11 cellular contexts compared by ENCODE assay signal in the genomic region with DNA sequence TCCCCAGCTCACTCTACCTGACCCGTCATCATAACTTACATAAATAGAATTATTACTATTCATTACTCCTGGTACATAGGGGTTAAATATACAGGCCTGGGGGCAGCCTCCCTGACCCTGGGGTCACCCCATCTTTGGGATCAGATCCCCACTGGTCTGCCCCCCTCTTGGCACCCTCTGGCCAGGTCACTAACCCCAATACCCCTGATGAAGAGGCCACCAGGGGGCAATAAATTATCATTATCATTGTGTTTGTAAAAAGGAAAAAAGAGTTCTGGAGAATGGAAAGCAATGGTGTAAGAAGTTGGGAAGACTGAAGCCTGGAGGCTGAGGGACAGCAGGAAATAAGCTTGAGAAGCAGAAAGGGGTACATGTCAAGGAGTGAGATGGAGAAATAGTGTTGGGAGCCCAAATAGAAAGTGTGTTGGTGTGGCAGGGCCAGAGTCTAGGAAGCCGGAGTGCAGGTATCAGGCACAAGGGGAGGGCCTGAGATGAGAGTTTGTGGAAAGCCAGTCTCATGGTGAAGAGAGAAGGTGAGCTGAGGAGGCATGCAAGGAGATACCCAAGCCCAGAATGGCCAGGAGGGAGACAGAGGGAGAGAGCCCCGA. TPM values are rescaled to one million over a fixed set of nuclear protein-coding genes. Genes with fewer than 3 reads are reported as not detected.
DNase-seq lines count a peak whose midpoint lies in the region; ATAC-seq, FAIRE-seq and TF ChIP-seq lines count a peak whose summit lies in the region.
"Had no signal": no experiment of that assay in that cellular context is flagged by ENCODE, and none has a peak within 500 bp of the region (broad histone marks: within the 10 kb centered on the region; RNA-seq: fewer than 3 reads in every experiment).

No MANE protein-coding gene starts in this region.

- no peak overlapping the region for H3K23ac ChIP-seq in H1 (ENCODE audit: insufficient read length)

- H2BK12ac ChIP-seq in H1 (ENCODE audit: low read depth, low read length), result no peak overlapping the region

- H3K23me2 ChIP-seq in H1 (ENCODE audit: low read depth, low read length), result peaks cover 4% of the 10 kb centered on the region; the same call in 1 of the 2 replicates

- H3K14ac ChIP-seq in H1 (ENCODE audit: insufficient read length), result no peak overlapping the region

- H2BK15ac ChIP-seq in H1 (ENCODE audit: low read length), result peak overlapping the region; percentile 95; the same call in 1 of the 2 replicates

- no peak overlapping the region for H3K4ac ChIP-seq in H1 (replicated peaks; ENCODE audit: insufficient read length, low read depth, low read length)

- no peak overlapping the region for H2BK5ac ChIP-seq in H1 (ENCODE audit: low read depth, low read length)

- POLR2A ChIA-PET in H1 (lab: Charles Lee; ENCODE audit: partially characterized antibody), result interaction anchor here (0.6 to 8.0 kb wide), 15 partner anchors 9 to 181 kb away, joined by 3 to 51 read pairs (median 4); a partner anchor contains a TSS
- POLR2A ChIA-PET in activated CD4-positive, alpha-beta T cell treated with anti-CD3 and anti-CD28 coated beads, Interleukin-2, amount 10 ng/mL, durations not matched to agents 7 days and 5 days (lab: Charles Lee), result no interaction called here

- TF ChIP-seq CTCF in GM06990 (IDR thresholded peaks at IDR 0.05; ENCODE audit: insufficient read depth, low read length, poor library complexity, severe bottlenecking), result peak; percentile 27
- no peak for TF ChIP-seq CTCF in H1 (IDR thresholded peaks at IDR 0.05; ENCODE audit: control extremely low read depth in 1 of 3, insufficient read depth in 1 of 3, low read depth in 1 of 3, low read length in 3 of 3)
- peak; percentile 32 for TF ChIP-seq CTCF in osteocyte (IDR thresholded peaks at IDR 0.05)
- peak in 1 of 2 experiments; percentile 21 for TF ChIP-seq CTCF in tibial artery (IDR thresholded peaks at IDR 0.05)

- no peak overlapping the region; the same call in 1 of the 2 replicates for H3K18ac ChIP-seq in H1 (ENCODE audit: extremely low read depth, low read length)

- H3K56ac ChIP-seq in H1 (replicated peaks; ENCODE audit: insufficient read length, low read depth, low read length), result no peak overlapping the region

- intact Hi-C loops in tibial artery (cut with DNase I; ENCODE audit: low total_unique reads), result no loop called here

- CTCF ChIA-PET in H1 (lab: Charles Lee; ENCODE audit: partially characterized antibody), result interaction anchor here (0.7 to 21.2 kb wide), 31 partner anchors 8 to 191 kb away, joined by 3 to 381 read pairs (median 4); a partner anchor contains a TSS
- CTCF ChIA-PET in activated CD4-positive, alpha-beta T cell treated with anti-CD3 and anti-CD28 coated beads, Interleukin-2, amount 10 ng/mL, durations not matched to agents 7 days and 5 days (lab: Charles Lee), result interaction anchor here (0.8 to 3.1 kb wide), 7 partner anchors 8 to 94 kb away, joined by 3 to 11 read pairs (median 6); no protein-coding TSS in a partner anchor

- no peak overlapping the region for H2AK5ac ChIP-seq in H1 (ENCODE audit: low read depth, low read length)

- peaks cover 13% of the 10 kb centered on the region for H3K4me1 Mint-ChIP-seq in osteocyte (ENCODE audit: unreplicated experiment)
- H3K4me1 Mint-ChIP-seq in activated CD4-positive, alpha-beta T cell treated with anti-CD3 and anti-CD28 coated beads, Interleukin-2, amount 10 ng/mL, durations not matched to agents 7 days and 5 days, result peaks cover 27% of the 10 kb centered on the region

- H3K27me3 Mint-ChIP-seq in osteocyte (ENCODE audit: unreplicated experiment), result peaks cover 3% of the 10 kb centered on the region
- H3K27me3 Mint-ChIP-seq in activated CD4-positive, alpha-beta T cell treated with anti-CD3 and anti-CD28 coated beads, Interleukin-2, amount 10 ng/mL, durations not matched to agents 7 days and 5 days, result peaks cover 24% of the 10 kb centered on the region

- H2BK120ac ChIP-seq in H1 (replicated peaks; ENCODE audit: low read depth, low read length), result no peak overlapping the region

- no peak overlapping the region for H3K4me3 ChIP-seq in GM06990 (replicated peaks; ENCODE audit: low read depth, low read length)
- H3K4me3 ChIP-seq in H1 (ENCODE audit: extremely low read depth in 1 of 4, insufficient read depth in 2 of 4, low read depth in 3 of 4, low read length in 4 of 4), result no peak overlapping the region
- H3K4me3 ChIP-seq in tibial artery, result no peak overlapping the region
- H3K4me3 ChIP-seq: uterus had no signal

- no peak overlapping the region for H4K5ac ChIP-seq in H1 (ENCODE audit: insufficient read length, low read depth, low read length)

- peak overlapping the region; percentile 22 to 40; a peak in 1 of 4 replicates for H3K4me2 ChIP-seq in H1 (ENCODE audit: insufficient read depth in 1 of 2, low read depth in 2 of 2, low read length in 2 of 2)

- H3K4me1 ChIP-seq in H1 (replicated peaks in 1 of 4; ENCODE audit: control insufficient read depth in 3 of 4, insufficient read depth in 4 of 4, low read length in 3 of 4), result peaks cover 0 to 17% (median 9%) of the 10 kb centered on the region in 4 experiments; a peak in 6 of 7 replicates
- peaks cover 0 to 23% (median 9%) of the 10 kb centered on the region in 4 donors for H3K4me1 ChIP-seq in tibial artery
- H3K4me1 ChIP-seq: uterus had no signal

- H3K36me3 ChIP-seq in GM06990 (ENCODE audit: control insufficient read depth, insufficient read depth, low read length), result no peaks in the 10 kb centered on the region
- H3K36me3 ChIP-seq in H1 (ENCODE audit: control insufficient read depth in 2 of 4, insufficient read depth in 4 of 4, low read length in 3 of 4), result no peaks in the 10 kb centered on the region
- H3K36me3 ChIP-seq in tibial artery, result no peaks in the 10 kb centered on the region
- H3K36me3 ChIP-seq: uterus had no signal

- peaks cover 0 to 2% of the 10 kb centered on the region in 2 experiments for H4K20me1 ChIP-seq in H1 (replicated peaks in 1 of 2; ENCODE audit: control insufficient read depth in 1 of 2, insufficient read depth in 2 of 2, low read length in 2 of 2)

- no peak for ATAC-seq in activated CD4-positive, CD25-positive, alpha-beta regulatory T cell treated with anti-CD3 and anti-CD28 coated beads, Interleukin-2, amount 50 U/mL, for 24 hours

- no peak for FAIRE-seq in H1 (lab: Jason Lieb, UNC)
- FAIRE-seq: GM19239 had no signal

- H3K9me3 Mint-ChIP-seq in osteocyte (ENCODE audit: unreplicated experiment), result no peaks in the 10 kb centered on the region
- H3K9me3 Mint-ChIP-seq in activated CD4-positive, alpha-beta T cell treated with anti-CD3 and anti-CD28 coated beads, Interleukin-2, amount 10 ng/mL, durations not matched to agents 7 days and 5 days, result no peaks in the 10 kb centered on the region

- no peak for TF ChIP-seq EP300 in H1 (IDR thresholded peaks at IDR 0.05; ENCODE audit: borderline replicate concordance in 1 of 2, low read depth in 2 of 2, low read length in 2 of 2)

- H3K79me2 ChIP-seq in H1 (ENCODE audit: control insufficient read depth in 1 of 2, insufficient read depth in 2 of 2, low read length in 2 of 2), result no peaks in the 10 kb centered on the region

- H4K91ac ChIP-seq in H1 (replicated peaks; ENCODE audit: insufficient read length, low read length), result no peak overlapping the region

- no peak for TF ChIP-seq POLR2A in H1 (IDR thresholded peaks at IDR 0.05; ENCODE audit: control extremely low read depth in 1 of 2, low read depth in 2 of 2, low read length in 2 of 2)

- no peaks in the 10 kb centered on the region for H3K79me1 ChIP-seq in H1 (ENCODE audit: low read depth, low read length)

- TF ChIP-seq RAD21 in H1 (IDR thresholded peaks at IDR 0.05 in 1 of 2, conservative IDR thresholded peaks at IDR 0.05 in 1 of 2; ENCODE audit: low read depth in 2 of 2, low read length in 2 of 2), result peak in 1 of 2 experiments; percentile 15; a peak in 1 of 4 replicates

- H2BK20ac ChIP-seq in H1 (ENCODE audit: low read length), result no peak overlapping the region

- no peak overlapping the region for H3K27ac Mint-ChIP-seq in osteocyte (ENCODE audit: unreplicated experiment)
- H3K27ac Mint-ChIP-seq in activated CD4-positive, alpha-beta T cell treated with anti-CD3 and anti-CD28 coated beads, Interleukin-2, amount 10 ng/mL, durations not matched to agents 7 days and 5 days, result no peak overlapping the region

- no peak overlapping the region for H2AFZ ChIP-seq in H1 (ENCODE audit: low read length)

- no peaks in the 10 kb centered on the region for H3K9me3 ChIP-seq in H1 (ENCODE audit: insufficient read depth in 2 of 2, low read depth in 1 of 2, low read length in 1 of 2)
- no peaks in the 10 kb centered on the region for H3K9me3 ChIP-seq in tibial artery
- H3K9me3 ChIP-seq: uterus had no signal

- DNase-seq in GM06990 (ENCODE audit: extremely low read depth, insufficient read length) (no peak), NAMALWA (ENCODE audit: low spot score) (peak; percentile 34), H1 (ENCODE audit: low read depth in 1 of 2, low spot score in 2 of 2) (no peak), osteocyte (ENCODE audit: extremely low spot score, unreplicated experiment) (no peak), tibial artery (no peak)
- DNase-seq in activated CD4-positive, alpha-beta T cell treated with anti-CD3 and anti-CD28 coated beads, Interleukin-2, amount 10 ng/mL, durations not matched to agents 7 days and 5 days, result no peak
- DNase-seq: activated CD4-positive, CD25-positive, alpha-beta regulatory T cell; uterus had no signal

- H3K27me3 ChIP-seq in GM06990 (replicated peaks; ENCODE audit: control insufficient read depth, insufficient read depth, low read length), result no peaks in the 10 kb centered on the region; the same call in 1 of the 2 replicates
- H3K27me3 ChIP-seq in H1 (replicated peaks in 1 of 4; ENCODE audit: control insufficient read depth in 3 of 4, extremely low read depth in 1 of 4, insufficient read depth in 3 of 4, low read length in 3 of 4), result peaks cover 13 to 56% (median 48%) of the 10 kb centered on the region in 4 experiments
- H3K27me3 ChIP-seq in tibial artery, result peaks cover 0 to 12% of the 10 kb centered on the region in 2 donors
- H3K27me3 ChIP-seq: uterus had no signal

- no peak overlapping the region for H3K9ac ChIP-seq in H1 (replicated peaks in 1 of 4; ENCODE audit: extremely low read depth in 1 of 4, low read depth in 3 of 4, low read length in 3 of 4)

- H4K8ac ChIP-seq in H1 (ENCODE audit: extremely low read depth, insufficient read depth, low read length), result no peak overlapping the region

- 77% methylated on average over 3 of the region's 3 CpGs; no CpG with 5 or more reads in 1 of the 2 experiments for WGBS in H1 (ENCODE audit: extremely low coverage in 1 of 2, insufficient coverage in 1 of 2, insufficient read length in 1 of 2, insufficient replicate concordance in 2 of 2, low coverage in 1 of 2, low lambda C conversion rate in 2 of 2, missing lambda C conversion rate in 1 of 2), 2 experiments

- no peak overlapping the region for H3K4me3 Mint-ChIP-seq in osteocyte (ENCODE audit: unreplicated experiment)
- H3K4me3 Mint-ChIP-seq in activated CD4-positive, alpha-beta T cell treated with anti-CD3 and anti-CD28 coated beads, Interleukin-2, amount 10 ng/mL, durations not matched to agents 7 days and 5 days, result no peak overlapping the region

- no peak overlapping the region for H3K27ac ChIP-seq in H1 (ENCODE audit: low read depth, low read length)
- no peak overlapping the region for H3K27ac ChIP-seq in tibial artery
- H3K27ac ChIP-seq: uterus had no signal

- H3K36me3 Mint-ChIP-seq in osteocyte (ENCODE audit: unreplicated experiment), result no peaks in the 10 kb centered on the region
- no peaks in the 10 kb centered on the region for H3K36me3 Mint-ChIP-seq in activated CD4-positive, alpha-beta T cell treated with anti-CD3 and anti-CD28 coated beads, Interleukin-2, amount 10 ng/mL, durations not matched to agents 7 days and 5 days (ENCODE audit: low read depth)

RNA-seq across cellular contexts. Expression of a gene that starts 6.1 kb away (rescaled TPM):
- 66.1 and 68.2 TPM in 2 replicates for total RNA-seq in H1 (2021; fragmentation: NEBNext Ultra II Directional; extraction: Animal tissue kit (Norgen Biotek cat#: 25700))
- 97.6 and 126 TPM in 2 replicates for polyA plus RNA-seq in H1 (2011; rRNA removed)
- 90.7 TPM for polyA plus RNA-seq in H1 (2011; cell fraction: cytosol; rRNA removed)
- 257 TPM for polyA plus RNA-seq in H1 (2011; cell fraction: nucleus; rRNA removed)
- polyA plus RNA-seq in H1 (2012, experiment 1 of 2), result 73.7 to 86.9 TPM (median 80.7 TPM) in 4 replicates
- 105 TPM for polyA plus RNA-seq in H1 (2012, experiment 2 of 2)
- 49.6 TPM for polyA plus RNA-seq in H1 (2013, experiment 1 of 2)
- 48.5 TPM for polyA plus RNA-seq in H1 (2013, experiment 2 of 2)
- polyA minus RNA-seq in H1 (2011; rRNA and poly(A)+ RNA removed), result 89.5 and 96.8 TPM in 2 replicates
- polyA minus RNA-seq in H1 (2011; cell fraction: cytosol; rRNA and poly(A)+ RNA removed), result 52.4 TPM
- polyA minus RNA-seq in H1 (2011; cell fraction: nucleus; rRNA and poly(A)+ RNA removed), result 69.1 TPM
- 66.3 and 72.8 TPM in 2 replicates for total RNA-seq in osteocyte
- 10 to 100 TPM; 59.1 to 63.0 TPM for total RNA-seq in activated CD4-positive, alpha-beta T cell treated with anti-CD3 and anti-CD28 coated beads, Interleukin-2, amount 10 ng/mL, durations not matched to agents 7 days and 5 days

RNA-seq across cellular contexts. Expression of a gene that starts 8.6 kb away (rescaled TPM):
- 0.13 TPM in 1 of 2 replicates, not detected in the other for total RNA-seq in H1 (2021; fragmentation: NEBNext Ultra II Directional; extraction: Animal tissue kit (Norgen Biotek cat#: 25700))
- polyA plus RNA-seq in H1 (2011; rRNA removed), result 0.12 and 0.27 TPM in 2 replicates
- 0.09 TPM for polyA plus RNA-seq in H1 (2011; cell fraction: cytosol; rRNA removed)
- 0.26 TPM for polyA plus RNA-seq in H1 (2011; cell fraction: nucleus; rRNA removed)
- 0.09 to 0.19 TPM in 2 of 4 replicates, not detected in the others for polyA plus RNA-seq in H1 (2012, experiment 1 of 2)
- 0.05 TPM for polyA plus RNA-seq in H1 (2012, experiment 2 of 2)
- polyA plus RNA-seq in H1 (2013, experiment 1 of 2), result 0.06 TPM
- 0.07 TPM for polyA plus RNA-seq in H1 (2013, experiment 2 of 2)
- polyA minus RNA-seq in H1 (2011; rRNA and poly(A)+ RNA removed), result 0.07 TPM in 1 of 2 replicates, not detected in the other
- polyA minus RNA-seq in H1 (2011; cell fraction: cytosol; rRNA and poly(A)+ RNA removed), result not detected
- not detected for polyA minus RNA-seq in H1 (2011; cell fraction: nucleus; rRNA and poly(A)+ RNA removed)
- total RNA-seq in osteocyte, result not detected in 2 replicates
- not detected for total RNA-seq in activated CD4-positive, alpha-beta T cell treated with anti-CD3 and anti-CD28 coated beads, Interleukin-2, amount 10 ng/mL, durations not matched to agents 7 days and 5 days
- total RNA-seq: skeletal muscle tissue had no signal

RNA-seq across cellular contexts. Expression of a gene that starts 28.0 kb away (rescaled TPM):
- 77.1 and 83.3 TPM in 2 replicates for total RNA-seq in H1 (2021; fragmentation: NEBNext Ultra II Directional; extraction: Animal tissue kit (Norgen Biotek cat#: 25700))
- 104 and 117 TPM in 2 replicates for polyA plus RNA-seq in H1 (2011; rRNA removed)
- 111 TPM for polyA plus RNA-seq in H1 (2011; cell fraction: cytosol; rRNA removed)
- 81.8 TPM for polyA plus RNA-seq in H1 (2011; cell fraction: nucleus; rRNA removed)
- 59.1 to 112 TPM (median 97.9 TPM) in 4 replicates for polyA plus RNA-seq in H1 (2012, experiment 1 of 2)
- 132 TPM for polyA plus RNA-seq in H1 (2012, experiment 2 of 2)
- polyA plus RNA-seq in H1 (2013, experiment 1 of 2), result 80.4 TPM
- 83.6 TPM for polyA plus RNA-seq in H1 (2013, experiment 2 of 2)
- polyA minus RNA-seq in H1 (2011; rRNA and poly(A)+ RNA removed), result 52.0 and 52.2 TPM in 2 replicates
- polyA minus RNA-seq in H1 (2011; cell fraction: cytosol; rRNA and poly(A)+ RNA removed), result 47.0 TPM
- polyA minus RNA-seq in H1 (2011; cell fraction: nucleus; rRNA and poly(A)+ RNA removed), result 26.4 TPM
- 72.5 and 80.5 TPM in 2 replicates for total RNA-seq in osteocyte
- total RNA-seq in activated CD4-positive, alpha-beta T cell treated with anti-CD3 and anti-CD28 coated beads, Interleukin-2, amount 10 ng/mL, durations not matched to agents 7 days and 5 days, result 10 to 100 TPM; 47.9 to 56.4 TPM

RNA-seq across cellular contexts. Expression of a gene that starts 32.2 kb away (rescaled TPM):
- total RNA-seq in H1 (2021; fragmentation: NEBNext Ultra II Directional; extraction: Animal tissue kit (Norgen Biotek cat#: 25700)), result 265 and 290 TPM in 2 replicates
- 339 and 630 TPM in 2 replicates for polyA plus RNA-seq in H1 (2011; rRNA removed)
- 592 TPM for polyA plus RNA-seq in H1 (2011; cell fraction: cytosol; rRNA removed)
- polyA plus RNA-seq in H1 (2011; cell fraction: nucleus; rRNA removed), result 261 TPM
- polyA plus RNA-seq in H1 (2012, experiment 1 of 2), result 512 to 579 TPM (median 537 TPM) in 4 replicates
- polyA plus RNA-seq in H1 (2012, experiment 2 of 2), result 520 TPM
- 287 TPM for polyA plus RNA-seq in H1 (2013, experiment 1 of 2)
- polyA plus RNA-seq in H1 (2013, experiment 2 of 2), result 287 TPM
- 146 and 213 TPM in 2 replicates for polyA minus RNA-seq in H1 (2011; rRNA and poly(A)+ RNA removed)
- polyA minus RNA-seq in H1 (2011; cell fraction: cytosol; rRNA and poly(A)+ RNA removed), result 69.1 TPM
- 150 TPM for polyA minus RNA-seq in H1 (2011; cell fraction: nucleus; rRNA and poly(A)+ RNA removed)
- 394 and 396 TPM in 2 replicates for total RNA-seq in osteocyte
- 100 to 1,000 TPM; 305 to 335 TPM for total RNA-seq in activated CD4-positive, alpha-beta T cell treated with anti-CD3 and anti-CD28 coated beads, Interleukin-2, amount 10 ng/mL, durations not matched to agents 7 days and 5 days

RNA-seq across cellular contexts. Expression of a gene that starts 52.4 kb away (rescaled TPM):
- total RNA-seq in H1 (2021; fragmentation: NEBNext Ultra II Directional; extraction: Animal tissue kit (Norgen Biotek cat#: 25700)), result 75.2 and 79.1 TPM in 2 replicates
- polyA plus RNA-seq in H1 (2011; rRNA removed), result 46.4 and 50.7 TPM in 2 replicates
- polyA plus RNA-seq in H1 (2011; cell fraction: cytosol; rRNA removed), result 46.5 TPM
- 57.0 TPM for polyA plus RNA-seq in H1 (2011; cell fraction: nucleus; rRNA removed)
- 31.5 to 43.2 TPM (median 36.7 TPM) in 4 replicates for polyA plus RNA-seq in H1 (2012, experiment 1 of 2)
- 3.7 TPM for polyA plus RNA-seq in H1 (2012, experiment 2 of 2)
- 28.2 TPM for polyA plus RNA-seq in H1 (2013, experiment 1 of 2)
- polyA plus RNA-seq in H1 (2013, experiment 2 of 2), result 26.0 TPM
- 305 and 315 TPM in 2 replicates for polyA minus RNA-seq in H1 (2011; rRNA and poly(A)+ RNA removed)
- 74.6 TPM for polyA minus RNA-seq in H1 (2011; cell fraction: cytosol; rRNA and poly(A)+ RNA removed)
- polyA minus RNA-seq in H1 (2011; cell fraction: nucleus; rRNA and poly(A)+ RNA removed), result 82.8 TPM
- 77.0 and 83.3 TPM in 2 replicates for total RNA-seq in osteocyte
- total RNA-seq in activated CD4-positive, alpha-beta T cell treated with anti-CD3 and anti-CD28 coated beads, Interleukin-2, amount 10 ng/mL, durations not matched to agents 7 days and 5 days, result 10 to 100 TPM; 94.8 to 99.3 TPM

Comparison
In these comparisons a context has a peak if more than half of its experiments do, and no peak if none do; other contexts are left out.
1. CTCF ChIP-seq: peak in GM06990 (single experiment) and osteocyte (single experiment); none in H1 (0 of 3).